Comparison of ENCODE assay signal across 8 cellular contexts in genomic region chr2:45649457-45649854, GRCh38. TPM values are rescaled to one million over a fixed set of nuclear protein-coding genes. Genes with fewer than 3 reads are reported as not detected.
DNase-seq lines count a peak whose midpoint lies in the region; ATAC-seq and TF ChIP-seq lines count a peak whose summit lies in the region.

No MANE protein-coding gene starts in this region.

- H3K36me3 ChIP-seq in NT2/D1 (ENCODE audit: insufficient read depth, insufficient read length, low read length): no peaks in the 10 kb centered on the region

- H3K27me3 ChIP-seq in NT2/D1 (ENCODE audit: insufficient read depth, insufficient read length) (peaks cover 54% of the 10 kb centered on the region), dorsolateral prefrontal cortex (no peaks in the 10 kb centered on the region)

- H3K4me3 ChIP-seq in NT2/D1 (ENCODE audit: insufficient read length, low read depth): peak overlapping the region; percentile 59
- H3K4me3 ChIP-seq in dorsolateral prefrontal cortex: peak overlapping the region; percentile 61 to 95 (median 85)

- peak overlapping the region in 55 of 59 donors; percentile 77 to 98 (median 93) for H3K27ac ChIP-seq in dorsolateral prefrontal cortex

- H3K4me1 ChIP-seq in NT2/D1 (ENCODE audit: insufficient read depth, insufficient read length): peaks cover 3% of the 10 kb centered on the region

- intact Hi-C loops in dorsolateral prefrontal cortex (cut with DNase I): no loop called here

- no peaks in the 10 kb centered on the region for H3K27me3 Mint-ChIP-seq in naive B cell

- H3K9me3 ChIP-seq in NT2/D1 (ENCODE audit: insufficient read depth, low read length): no peaks in the 10 kb centered on the region

- peak in 5 of 56 donors; percentile 5 to 30 (median 17) for TF ChIP-seq CTCF in dorsolateral prefrontal cortex (IDR thresholded peaks at IDR 0.05 in 54 of 56, conservative IDR thresholded peaks at IDR 0.05 in 2 of 56; ENCODE audit: low read depth in 1 of 56, partially characterized antibody in 56 of 56)

- peak overlapping the region; percentile 80 to 97 (median 93) for H3K4me3 Mint-ChIP-seq in naive B cell

- peaks cover 40 to 44% (median 43%) of the 10 kb centered on the region in 3 donors for H3K4me1 Mint-ChIP-seq in naive B cell

- no peak for ATAC-seq in naive B cell (ENCODE audit: low read depth in 2 of 2)

- peak overlapping the region; percentile 42 for H3K9ac ChIP-seq in NT2/D1 (ENCODE audit: insufficient read length, low read depth)

- peaks cover 0 to 4% (median 0%) of the 10 kb centered on the region in 7 donors for H3K9me3 Mint-ChIP-seq in naive B cell

- DNase-seq in EH (ENCODE audit: low read depth): peak; percentile 27
- no peak for DNase-seq in NT2/D1 (ENCODE audit: low read depth, low spot score)
- DNase-seq in dorsolateral prefrontal cortex: no peak
- DNase-seq in naive B cell: no peak
- no peak for DNase-seq in NOMO-1 treated with dmso at 0.1 percent for 144 hours (lab: John Stamatoyannopoulos, UW; ENCODE audit: unreplicated experiment)
- no peak for DNase-seq in occipital lobe (lab: John Stamatoyannopoulos, UW)
- no peak for DNase-seq in NCI-H82 (lab: John Stamatoyannopoulos, UW)
- no peak for DNase-seq in iPS-NIHi11 (ENCODE audit: low spot score)

- H3K27ac Mint-ChIP-seq in naive B cell: peak overlapping the region; percentile 61 to 95 (median 80)

- H3K36me3 Mint-ChIP-seq in naive B cell: peaks cover 0 to 8% of the 10 kb centered on the region in 2 donors

RNA-seq across cellular contexts. Expression of gene PRKCE, which starts 2.0 kb away (rescaled TPM):
- total RNA-seq in dorsolateral prefrontal cortex: 100 to 1,000 TPM in 118 of 120 experiments, 10 to 100 TPM in 2; 75.3 to 231 (median 164) TPM
- 10 to 100 TPM; 14.8 to 33.3 (median 23.2) TPM for polyA plus RNA-seq in naive B cell (ENCODE audit: low read depth in 6 of 6)
- 62.2 TPM for total RNA-seq in occipital lobe

RNA-seq across cellular contexts. Expression of gene SRBD1, which starts 38.4 kb away (rescaled TPM):
- total RNA-seq in dorsolateral prefrontal cortex (10 to 100 TPM in 73 of 120 experiments, 1 to 10 TPM in 47; 5.1 to 19.3 (median 10.7) TPM), occipital lobe (78.6 TPM)
- 10 to 100 TPM; 11.6 to 20.0 (median 15.1) TPM for polyA plus RNA-seq in naive B cell (ENCODE audit: low read depth in 6 of 6)
